ENCODE assay signal across 9 cellular contexts in the genomic region with DNA sequence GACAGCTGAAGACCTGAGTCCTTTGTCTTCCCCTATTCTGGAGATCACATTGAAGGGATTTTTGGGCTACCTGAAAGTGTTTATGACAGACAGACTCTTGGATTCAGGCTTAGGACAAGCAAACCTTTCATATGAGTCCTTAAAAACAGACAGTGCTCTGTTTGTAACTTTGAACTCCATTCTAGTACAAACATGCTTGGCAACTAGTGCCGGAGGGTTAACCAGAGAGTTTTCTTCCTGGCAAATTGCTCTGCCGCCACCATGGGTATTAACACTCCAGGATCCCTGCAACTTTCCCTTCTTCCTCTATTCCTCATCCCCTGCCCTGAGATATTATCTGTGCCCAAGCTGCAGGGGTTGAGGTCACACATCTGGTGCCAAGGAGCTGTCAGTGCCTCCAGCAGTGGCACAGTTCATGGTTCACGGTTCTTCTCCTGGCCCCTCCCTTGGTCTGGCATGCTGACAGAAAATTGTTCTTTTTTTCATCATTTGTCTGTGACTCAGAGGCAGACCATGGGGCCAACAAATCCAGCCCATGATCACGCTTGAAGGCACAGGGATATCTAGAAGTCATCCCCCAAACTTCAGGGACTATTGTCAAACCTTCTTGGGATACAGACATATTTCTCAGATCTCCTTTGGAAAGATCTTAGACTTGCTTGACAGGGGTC.
A peak's percentile ranks its signal among the peaks of the same experiment; 100 is the strongest.
DNase-seq lines count a peak whose midpoint lies in the region; ATAC-seq, FAIRE-seq and TF ChIP-seq lines count a peak whose summit lies in the region.
"Had no signal": no experiment of that assay in that cellular context is flagged by ENCODE, and none has a peak within 500 bp of the region (broad histone marks: within the 10 kb centered on the region; RNA-seq: fewer than 3 reads in every experiment).

No MANE protein-coding gene starts in this region.

- no peak overlapping the region for H3K4me3 ChIP-seq in psoas muscle
- no peak overlapping the region for H3K4me3 ChIP-seq in CD8-positive, alpha-beta memory T cell (ENCODE audit: low read length)
- H3K4me3 ChIP-seq: ascending aorta had no signal

- H3K9me3 Mint-ChIP-seq in CD8-positive, alpha-beta memory T cell = no peaks in the 10 kb centered on the region

- no peaks in the 10 kb centered on the region for H3K9me3 ChIP-seq in psoas muscle
- H3K9me3 ChIP-seq in CD8-positive, alpha-beta memory T cell (ENCODE audit: low read length) = no peaks in the 10 kb centered on the region
- H3K9me3 ChIP-seq: ascending aorta had no signal

- 43 to 57% (median 51%) methylated on average over 4 of the region's 4 CpGs for WGBS in psoas muscle, 3 donors

- ATAC-seq in GM18868 (IDR thresholded peaks at IDR 0.05; ENCODE audit: unreplicated experiment) = peak; percentile 58
- ATAC-seq in esophagus mucosa = peak; percentile 78
- peak in 3 of 4 donors; percentile 49 to 64 (median 52) for ATAC-seq in psoas muscle

- DNase-seq in RCC 7860 (ENCODE audit: low spot score) = peak; percentile 92
- peak; percentile 38 to 57 for DNase-seq in psoas muscle
- no peak for DNase-seq in NCI-H146 (lab: John Stamatoyannopoulos, UW)
- no peak for DNase-seq in HuH-7.5 (ENCODE audit: low spot score)
- DNase-seq in CD8-positive, alpha-beta memory T cell = no peak
- no peak for DNase-seq in DMS79 treated with DMSO at 0.1 percent for 48 hours (lab: John Stamatoyannopoulos, UW)

- POLR2A ChIA-PET in CD8-positive, alpha-beta memory T cell (lab: Charles Lee) = no interaction called here

- H3K36me3 Mint-ChIP-seq in CD8-positive, alpha-beta memory T cell = peaks cover 4 to 30% (median 10%) of the 10 kb centered on the region in 3 donors

- H3K36me3 ChIP-seq in psoas muscle (ENCODE audit: insufficient read depth in 1 of 2, low read depth in 1 of 2) = no peaks in the 10 kb centered on the region
- H3K36me3 ChIP-seq in CD8-positive, alpha-beta memory T cell (ENCODE audit: insufficient read depth, low read length) = no peaks in the 10 kb centered on the region
- H3K36me3 ChIP-seq: ascending aorta had no signal

- H3K4me1 ChIP-seq in psoas muscle = peaks cover 65% of the 10 kb centered on the region
- peaks cover 11% of the 10 kb centered on the region for H3K4me1 ChIP-seq in CD8-positive, alpha-beta memory T cell (ENCODE audit: insufficient read depth, low read length)

- peaks cover 56 to 90% (median 77%) of the 10 kb centered on the region in 3 donors for H3K4me1 Mint-ChIP-seq in CD8-positive, alpha-beta memory T cell

- CTCF ChIA-PET in CD8-positive, alpha-beta memory T cell (lab: Charles Lee) = interaction anchor here (1.0 to 1.1 kb wide), 2 partner anchors 23 to 79 kb away, joined by 3 read pairs; no protein-coding TSS in a partner anchor

- intact Hi-C loops in psoas muscle (cut with DNase I) = loop anchor here (5.0 kb wide), 1 partner anchor 79 kb away; a partner anchor contains a TSS

- H3K27me3 Mint-ChIP-seq in CD8-positive, alpha-beta memory T cell = no peaks in the 10 kb centered on the region

- H3K27me3 ChIP-seq in psoas muscle (ENCODE audit: insufficient read depth in 3 of 3, low read length in 2 of 3) = no peaks in the 10 kb centered on the region
- H3K27me3 ChIP-seq in CD8-positive, alpha-beta memory T cell (ENCODE audit: insufficient read depth, low read length, poor library complexity, severe bottlenecking) = no peaks in the 10 kb centered on the region
- H3K27me3 ChIP-seq: ascending aorta had no signal

- H3K27ac Mint-ChIP-seq in CD8-positive, alpha-beta memory T cell = peak overlapping the region in 3 of 8 donors; percentile 14 to 70 (median 29)

- peak overlapping the region; percentile 49 for H3K27ac ChIP-seq in psoas muscle
- no peak overlapping the region for H3K27ac ChIP-seq in CD8-positive, alpha-beta memory T cell (ENCODE audit: low read depth, low read length)
- H3K27ac ChIP-seq: ascending aorta had no signal

- peak overlapping the region in 2 of 7 donors; percentile 1 to 4 for H3K4me3 Mint-ChIP-seq in CD8-positive, alpha-beta memory T cell

- TF ChIP-seq CTCF in psoas muscle (IDR thresholded peaks at IDR 0.05) = no peak

- FAIRE-seq in RCC 7860 (lab: Jason Lieb, UNC) = peak; percentile 94

Comparison
In these comparisons a context has a peak if more than half of its experiments do, and no peak if none do; other contexts are left out.
1. DNase-seq: peak in RCC 7860 (single experiment) and psoas muscle (2 of 2); none in NCI-H146 (single experiment), HuH-7.5 (single experiment), CD8-positive, alpha-beta memory T cell (0 of 5) and DMS79 treated with DMSO at 0.1 percent for 48 hours (single experiment).
2. Peak in every context shown above with its lines, with median percentiles within 50 percentile points of each other: ATAC-seq.